In genomic region chr1:64471724-64472276, GRCh38 we compare ENCODE assay signal across 8 cellular contexts. TPM values are rescaled to one million over a fixed set of nuclear protein-coding genes. Genes with fewer than 3 reads are reported as not detected.
DNase-seq lines count a peak whose midpoint lies in the region; ATAC-seq and TF ChIP-seq lines count a peak whose summit lies in the region.

No MANE protein-coding gene starts in this region.

- H3K4me3 Mint-ChIP-seq in activated T-cell treated with anti-CD3 and anti-CD28 coated beads, Interleukin-2, amount 50 U/mL, for 72 hours: peak overlapping the region; percentile 79 to 93

- TF ChIP-seq POLR2A in transverse colon (IDR thresholded peaks at IDR 0.05): no peak

- TF ChIP-seq EP300 in transverse colon (IDR thresholded peaks at IDR 0.05; ENCODE audit: low read depth): no peak

- no peaks in the 10 kb centered on the region for H3K27me3 ChIP-seq in layer of hippocampus (ENCODE audit: control insufficient read depth, insufficient read depth, low read length)
- H3K27me3 ChIP-seq in transverse colon: peaks cover 52% of the 10 kb centered on the region

- H3K9me3 ChIP-seq in transverse colon: no peaks in the 10 kb centered on the region

- no peaks in the 10 kb centered on the region for H3K9me3 Mint-ChIP-seq in activated T-cell treated with anti-CD3 and anti-CD28 coated beads, Interleukin-2, amount 50 U/mL, for 72 hours

- TF ChIP-seq CTCF in astrocyte of the cerebellum (IDR thresholded peaks at IDR 0.05; ENCODE audit: low read depth, low read length, missing control alignments) (no peak), transverse colon (IDR thresholded peaks at IDR 0.05) (no peak)

- H3K4me3 ChIP-seq in astrocyte of the cerebellum (ENCODE audit: low read depth, low read length): peak overlapping the region; percentile 54
- peak overlapping the region; percentile 58 to 70 (median 67) for H3K4me3 ChIP-seq in transverse colon

- peaks cover 17% of the 10 kb centered on the region for H3K4me1 Mint-ChIP-seq in activated T-cell treated with anti-CD3 and anti-CD28 coated beads, Interleukin-2, amount 50 U/mL, for 72 hours (ENCODE audit: low read depth)

- H3K27me3 Mint-ChIP-seq in activated T-cell treated with anti-CD3 and anti-CD28 coated beads, Interleukin-2, amount 50 U/mL, for 72 hours (ENCODE audit: low read depth): peaks cover 42% of the 10 kb centered on the region

- in situ Hi-C loops in astrocyte of the cerebellum (cut with HindIII; ENCODE audit: low sequenced_read_pairs) (no loop called here), transverse colon (cut with MboI; ENCODE audit: low pct_ligation_motif_present in 1 of 4, low pct_unique_long_range_greater_than_20kb in 1 of 4, low sequenced_read_pairs in 3 of 4) (loop anchor here in 2 of 4 donors (25.0 kb wide), 1 partner anchor 191 kb away; no protein-coding TSS in a partner anchor)

- no peaks in the 10 kb centered on the region for H3K36me3 ChIP-seq in transverse colon

- H3K36me3 Mint-ChIP-seq in activated T-cell treated with anti-CD3 and anti-CD28 coated beads, Interleukin-2, amount 50 U/mL, for 72 hours (ENCODE audit: insufficient read depth in 2 of 2): peaks cover 0 to 1% of the 10 kb centered on the region in 2 donors

- ATAC-seq in activated T-cell treated with anti-CD3 and anti-CD28 coated beads, Interleukin-2, amount 50 U/mL, for 72 hours (replicated peaks in 1 of 2): no peak
- no peak for ATAC-seq in activated CD4-positive, CD25-positive, alpha-beta regulatory T cell treated with anti-CD3 and anti-CD28 coated beads, Interleukin-2, amount 50 U/mL, for 24 hours

- DNase-seq in activated T-cell treated with anti-CD3 and anti-CD28 coated beads, Interleukin-2, amount 50 U/mL, for 72 hours: no peak
- DNase-seq in activated T-cell treated with anti-CD3 and anti-CD28 coated beads, Interleukin-2, amount 50 U/mL, for 48 hours: no peak
- DNase-seq in astrocyte of the cerebellum (ENCODE audit: low read depth) (no peak), transverse colon (no peak), COLO668 (lab: John Stamatoyannopoulos, UW; ENCODE audit: unreplicated experiment) (no peak)
- no peak for DNase-seq in effector CD4-positive, alpha-beta T cell

- intact Hi-C loops in transverse colon (cut with DNase I; ENCODE audit: low total_unique reads): loop anchor here (10.0 kb wide), 1 partner anchor 73 kb away; no protein-coding TSS in a partner anchor

- H3K4me1 ChIP-seq in transverse colon: peaks cover 4 to 46% (median 24%) of the 10 kb centered on the region in 4 donors

- whole genome bisulfite sequencing in transverse colon (ENCODE audit: low coverage in 1 of 2), 2 donors: 58 to 62% methylated on average over 11 to 14 of the region's 14 CpGs

- H3K27ac ChIP-seq in layer of hippocampus (ENCODE audit: low read depth, low read length): peak overlapping the region; percentile 10
- H3K27ac ChIP-seq in transverse colon: peak overlapping the region; percentile 76 to 89 (median 82)

- peak overlapping the region; percentile 3 for H3K27ac Mint-ChIP-seq in activated T-cell treated with anti-CD3 and anti-CD28 coated beads, Interleukin-2, amount 50 U/mL, for 72 hours

RNA-seq across cellular contexts. Expression of gene CACHD1, which starts 1.9 kb away (rescaled TPM):
- total RNA-seq in activated T-cell treated with anti-CD3 and anti-CD28 coated beads, Interleukin-2, amount 50 U/mL, for 72 hours: 1 to 10 TPM; 1.6 to 3.7 TPM
- total RNA-seq in transverse colon: 1 to 10 TPM in 3 of 4 donors, not detected in 1; 1.6 to 3.2 (median 2.2) TPM
